Comparison of ENCODE assay signal across 38 cellular contexts in genomic region chr2:126288362-126288761, GRCh38.
"Had no signal": no experiment of that assay in that cellular context is flagged by ENCODE, and none has a peak within 500 bp of the region (broad histone marks: within the 10 kb centered on the region; RNA-seq: fewer than 3 reads in every experiment).

No MANE protein-coding gene starts in this region.

- ATAC-seq: activated naive CD8-positive, alpha-beta T cell treated with anti-CD3 and anti-CD28 coated beads, Interleukin-2, amount 50 U/mL, for 24 hours; activated T-cell treated with anti-CD3 and anti-CD28 coated beads, Interleukin-2, amount 50 U/mL, for 4 hours; activated T-helper 17 cell treated with anti-CD3 and anti-CD28 coated beads, Interleukin-2, amount 50 U/mL, for 72 hours; body of pancreas had no signal

- H3K4me3 Mint-ChIP-seq: activated naive CD4-positive, alpha-beta T cell treated with anti-CD3 and anti-CD28 coated beads for 36 hours; activated naive CD4-positive, alpha-beta T cell treated with anti-CD3 and anti-CD28 coated beads, Interleukin-2, amount 10 ng/mL, durations not matched to agents 7 days and 5 days; activated naive CD4-positive, alpha-beta T cell treated with anti-CD3 and anti-CD28 coated beads, Interleukin-2, amount 50 U/mL, for 24 hours; activated naive CD8-positive, alpha-beta T cell; activated naive CD8-positive, alpha-beta T cell treated with anti-CD3 and anti-CD28 coated beads for 36 hours; activated naive CD8-positive, alpha-beta T cell treated with anti-CD3 and anti-CD28 coated beads, Interleukin-2, amount 10 ng/mL, durations not matched to agents 7 days and 5 days; activated naive CD8-positive, alpha-beta T cell treated with anti-CD3 and anti-CD28 coated beads, Interleukin-2, amount 50 U/mL, for 24 hours; activated T-cell treated with anti-CD3 and anti-CD28 coated beads, Interleukin-2, amount 50 U/mL, for 24 hours; activated T-cell treated with anti-CD3 and anti-CD28 coated beads, Interleukin-2, amount 50 U/mL, for 4 hours; activated T-helper 1 cell treated with anti-CD3 and anti-CD28 coated beads, Interleukin-12 subunit alpha, Interleukin-12 subunit beta, Interleukin-2, Interleukin-4 antibody, amounts not matched to agents 30 ng/mL and 10 ng/mL and 1 ng/mL, durations not matched to agents 14 hours and 24 hours and 36 hours; activated T-helper 17 cell treated with anti-CD3 and anti-CD28 coated beads, Interleukin-2, amount 50 U/mL, for 72 hours; brain; central memory CD8-positive, alpha-beta T cell had no signal

- H3K4me1 Mint-ChIP-seq: activated naive CD4-positive, alpha-beta T cell treated with anti-CD3 and anti-CD28 coated beads, Interleukin-2, amount 10 ng/mL, durations not matched to agents 7 days and 5 days; activated naive CD4-positive, alpha-beta T cell treated with anti-CD3 and anti-CD28 coated beads, Interleukin-2, amount 50 U/mL, for 24 hours; activated naive CD8-positive, alpha-beta T cell treated with anti-CD3 and anti-CD28 coated beads for 36 hours; activated naive CD8-positive, alpha-beta T cell treated with anti-CD3 and anti-CD28 coated beads, Interleukin-2, amount 10 ng/mL, durations not matched to agents 7 days and 5 days; activated naive CD8-positive, alpha-beta T cell treated with anti-CD3 and anti-CD28 coated beads, Interleukin-2, amount 50 U/mL, for 24 hours; activated T-helper 17 cell treated with anti-CD3 and anti-CD28 coated beads, Interleukin-2, amount 50 U/mL, for 72 hours; brain; central memory CD8-positive, alpha-beta T cell had no signal

- H3K27me3 Mint-ChIP-seq: activated naive CD4-positive, alpha-beta T cell treated with anti-CD3 and anti-CD28 coated beads, Interleukin-2, amount 10 ng/mL, durations not matched to agents 7 days and 5 days; central memory CD8-positive, alpha-beta T cell had no signal

- H3K4me3 ChIP-seq: adrenal gland, ascending aorta, body of pancreas, breast epithelium, cardiac muscle cell had no signal

- DNase-seq: activated effector memory CD4-positive, alpha-beta T cell treated with anti-CD3 and anti-CD28 coated beads, Interleukin-2, amount 50 U/mL, for 16 hours; activated effector memory CD4-positive, alpha-beta T cell treated with Interleukin-2 at 50 U/mL for 16 hours; activated gamma-delta T cell; activated gamma-delta T cell treated with Interleukin-2 at 50 U/mL for 16 hours; activated naive CD4-positive, alpha-beta T cell; activated naive CD4-positive, alpha-beta T cell treated with anti-CD3 and anti-CD28 coated beads for 36 hours; activated naive CD4-positive, alpha-beta T cell treated with anti-CD3 and anti-CD28 coated beads, Interleukin-2, amount 10 ng/mL, durations not matched to agents 7 days and 5 days; activated naive CD4-positive, alpha-beta T cell treated with anti-CD3 and anti-CD28 coated beads, Interleukin-2, amount 50 U/mL, for 16 hours; activated naive CD4-positive, alpha-beta T cell treated with Interleukin-2 at 50 U/mL for 16 hours; activated naive CD8-positive, alpha-beta T cell treated with anti-CD3 and anti-CD28 coated beads for 36 hours; activated naive CD8-positive, alpha-beta T cell treated with anti-CD3 and anti-CD28 coated beads, Interleukin-2, amount 10 ng/mL, durations not matched to agents 7 days and 5 days; activated naive CD8-positive, alpha-beta T cell treated with anti-CD3 and anti-CD28 coated beads, Interleukin-2, amount 50 U/mL, for 24 hours; activated T-cell treated with anti-CD3 and anti-CD28 coated beads, Interleukin-2, amount 50 U/mL, for 24 hours; activated T-cell treated with anti-CD3 and anti-CD28 coated beads, Interleukin-2, amount 50 U/mL, for 4 hours; activated T-cell treated with anti-CD3 and anti-CD28 coated beads, Interleukin-2, amount 50 U/mL, for 48 hours; adrenal gland; amniotic stem cell; amygdala; anterior cingulate cortex; aorta; body of pancreas; brain microvascular endothelial cell; caudate nucleus; central memory CD4-positive, alpha-beta T cell; cerebellar nuclear complex had no signal

- H3K27ac ChIP-seq: adrenal gland, ascending aorta, body of pancreas, brain microvascular endothelial cell, breast epithelium, cardiac muscle cell had no signal

- H3K9me3 Mint-ChIP-seq: activated naive CD4-positive, alpha-beta T cell treated with anti-CD3 and anti-CD28 coated beads for 36 hours; activated naive CD4-positive, alpha-beta T cell treated with anti-CD3 and anti-CD28 coated beads, Interleukin-2, amount 10 ng/mL, durations not matched to agents 7 days and 5 days; activated naive CD4-positive, alpha-beta T cell treated with anti-CD3 and anti-CD28 coated beads, Interleukin-2, amount 50 U/mL, for 24 hours; activated naive CD4-positive, alpha-beta T cell treated with anti-CD3 and anti-CD28 coated beads, Interleukin-2, amount 50 U/mL, for 72 hours; activated naive CD8-positive, alpha-beta T cell treated with anti-CD3 and anti-CD28 coated beads for 36 hours; activated naive CD8-positive, alpha-beta T cell treated with anti-CD3 and anti-CD28 coated beads, Interleukin-2, amount 10 ng/mL, durations not matched to agents 7 days and 5 days; activated naive CD8-positive, alpha-beta T cell treated with anti-CD3 and anti-CD28 coated beads, Interleukin-2, amount 50 U/mL, for 24 hours; activated T-cell treated with anti-CD3 and anti-CD28 coated beads, Interleukin-2, amount 50 U/mL, for 24 hours; activated T-cell treated with anti-CD3 and anti-CD28 coated beads, Interleukin-2, amount 50 U/mL, for 4 hours; activated T-helper 1 cell treated with anti-CD3 and anti-CD28 coated beads, Interleukin-12 subunit alpha, Interleukin-12 subunit beta, Interleukin-2, Interleukin-4 antibody, amounts not matched to agents 30 ng/mL and 10 ng/mL and 1 ng/mL, durations not matched to agents 14 hours and 24 hours and 36 hours; activated T-helper 17 cell treated with anti-CD3 and anti-CD28 coated beads, Interleukin-2, amount 50 U/mL, for 72 hours; activated T-helper 2 cell treated with anti-CD3 and anti-CD28 coated beads, Interferon-gamma antibody, Interleukin-2, Interleukin-4, amounts not matched to agents 10 μg/mL and 5 μg/mL and 100 μg/mL, durations not matched to agents 14 hours and 24 hours and 36 hours had no signal

- FAIRE-seq: astrocyte, bronchial epithelial cell had no signal

- H3K9me3 ChIP-seq: adrenal gland, ascending aorta, body of pancreas, breast epithelium had no signal

- H3K36me3 ChIP-seq: adrenal gland, ascending aorta, brain microvascular endothelial cell, breast epithelium, cardiac muscle cell had no signal

- H3K27me3 ChIP-seq: adrenal gland, ascending aorta, body of pancreas, brain microvascular endothelial cell, breast epithelium, cardiac muscle cell had no signal

- H3K4me1 ChIP-seq: adrenal gland, ascending aorta, body of pancreas, breast epithelium had no signal

- H3K27ac Mint-ChIP-seq: activated naive CD4-positive, alpha-beta T cell treated with anti-CD3 and anti-CD28 coated beads for 36 hours; activated naive CD4-positive, alpha-beta T cell treated with anti-CD3 and anti-CD28 coated beads, Interleukin-2, amount 10 ng/mL, durations not matched to agents 7 days and 5 days; activated naive CD4-positive, alpha-beta T cell treated with anti-CD3 and anti-CD28 coated beads, Interleukin-2, amount 50 U/mL, for 24 hours; activated naive CD4-positive, alpha-beta T cell treated with anti-CD3 and anti-CD28 coated beads, Interleukin-2, amount 50 U/mL, for 72 hours; activated naive CD8-positive, alpha-beta T cell; activated naive CD8-positive, alpha-beta T cell treated with anti-CD3 and anti-CD28 coated beads for 36 hours; activated naive CD8-positive, alpha-beta T cell treated with anti-CD3 and anti-CD28 coated beads, Interleukin-2, amount 10 ng/mL, durations not matched to agents 7 days and 5 days; activated naive CD8-positive, alpha-beta T cell treated with anti-CD3 and anti-CD28 coated beads, Interleukin-2, amount 50 U/mL, for 24 hours; activated T-cell treated with anti-CD3 and anti-CD28 coated beads, Interleukin-2, amount 50 U/mL, for 24 hours; activated T-helper 1 cell treated with anti-CD3 and anti-CD28 coated beads, Interleukin-12 subunit alpha, Interleukin-12 subunit beta, Interleukin-2, Interleukin-4 antibody, amounts not matched to agents 30 ng/mL and 10 ng/mL and 1 ng/mL, durations not matched to agents 14 hours and 24 hours and 36 hours; activated T-helper 17 cell treated with anti-CD3 and anti-CD28 coated beads, Interleukin-2, amount 50 U/mL, for 72 hours; activated T-helper 2 cell treated with anti-CD3 and anti-CD28 coated beads, Interferon-gamma antibody, Interleukin-2, Interleukin-4, amounts not matched to agents 10 μg/mL and 5 μg/mL and 100 μg/mL, durations not matched to agents 14 hours and 24 hours and 36 hours; brain had no signal

- H3K36me3 Mint-ChIP-seq: activated naive CD4-positive, alpha-beta T cell treated with anti-CD3 and anti-CD28 coated beads, Interleukin-2, amount 10 ng/mL, durations not matched to agents 7 days and 5 days; activated naive CD4-positive, alpha-beta T cell treated with anti-CD3 and anti-CD28 coated beads, Interleukin-2, amount 50 U/mL, for 24 hours; activated naive CD4-positive, alpha-beta T cell treated with anti-CD3 and anti-CD28 coated beads, Interleukin-2, amount 50 U/mL, for 72 hours; activated naive CD8-positive, alpha-beta T cell; activated naive CD8-positive, alpha-beta T cell treated with anti-CD3 and anti-CD28 coated beads for 36 hours; activated naive CD8-positive, alpha-beta T cell treated with anti-CD3 and anti-CD28 coated beads, Interleukin-2, amount 10 ng/mL, durations not matched to agents 7 days and 5 days; brain had no signal
